ENCODE assay signal across 8 cellular contexts in genomic region chr5:60700347-60700815, GRCh38. TPM values are rescaled to one million over a fixed set of nuclear protein-coding genes. Genes with fewer than 3 reads are reported as not detected.
DNase-seq lines count a peak whose midpoint lies in the region; FAIRE-seq and TF ChIP-seq lines count a peak whose summit lies in the region.

No MANE protein-coding gene starts in this region.

- H3K4me3 Mint-ChIP-seq in activated naive CD4-positive, alpha-beta T cell treated with anti-CD3 and anti-CD28 coated beads for 36 hours: peak overlapping the region; percentile 88
- H3K4me3 Mint-ChIP-seq in HFFc6: peak overlapping the region; percentile 90

- H3K9me3 Mint-ChIP-seq in activated naive CD4-positive, alpha-beta T cell treated with anti-CD3 and anti-CD28 coated beads for 36 hours: no peaks in the 10 kb centered on the region
- no peaks in the 10 kb centered on the region for H3K9me3 Mint-ChIP-seq in HFFc6

- H3K4me3 ChIP-seq in bronchial epithelial cell (ENCODE audit: low read depth, low read length): peak overlapping the region; percentile 84
- H3K4me3 ChIP-seq in liver (ENCODE audit: low read depth in 1 of 3, low read length in 3 of 3): peak overlapping the region; percentile 50 to 84 (median 62)
- H3K4me3 ChIP-seq in thymus (ENCODE audit: low read length): peak overlapping the region; percentile 66

- peak overlapping the region; percentile 48 to 67 for H3K9ac ChIP-seq in liver (ENCODE audit: low read depth in 1 of 2, low read length in 2 of 2)

- H3K36me3 Mint-ChIP-seq in activated naive CD4-positive, alpha-beta T cell treated with anti-CD3 and anti-CD28 coated beads for 36 hours (ENCODE audit: low read depth): no peaks in the 10 kb centered on the region
- no peaks in the 10 kb centered on the region for H3K36me3 Mint-ChIP-seq in HFFc6 (ENCODE audit: low read depth)

- no peak for DNase-seq in activated naive CD4-positive, alpha-beta T cell treated with anti-CD3 and anti-CD28 coated beads for 36 hours
- DNase-seq in activated naive CD4-positive, alpha-beta T cell treated with anti-CD3 and anti-CD28 coated beads, Interleukin-2, amount 50 U/mL, for 16 hours: no peak
- DNase-seq in HFFc6 (no peak), MV-4-11 (lab: John Stamatoyannopoulos, UW) (peak; percentile 23), bronchial epithelial cell (ENCODE audit: low read depth) (no peak), NAMALWA (ENCODE audit: low spot score) (no peak)

- H3K27ac ChIP-seq in liver (ENCODE audit: low read depth in 1 of 2, low read length in 2 of 2) (peak overlapping the region in 1 of 2 donors; percentile 20), thymus (ENCODE audit: low read depth) (peak overlapping the region; percentile 38)

- under 1% methylated on average over 23 of the region's 23 CpGs for WGBS in liver
- WGBS in thymus: 2% methylated on average over 23 of the region's 23 CpGs

- peak overlapping the region; percentile 81 for H3K27ac Mint-ChIP-seq in activated naive CD4-positive, alpha-beta T cell treated with anti-CD3 and anti-CD28 coated beads for 36 hours
- H3K27ac Mint-ChIP-seq in HFFc6: peak overlapping the region; percentile 87

- peaks cover 0 to 17% (median 10%) of the 10 kb centered on the region in 4 donors for H3K4me1 ChIP-seq in liver (ENCODE audit: control insufficient read depth in 4 of 4, insufficient read depth in 4 of 4, low read length in 3 of 4)
- H3K4me1 ChIP-seq in thymus (ENCODE audit: control insufficient read depth, insufficient read depth, low read length): peaks cover 6% of the 10 kb centered on the region

- H3K36me3 ChIP-seq in bronchial epithelial cell (ENCODE audit: control insufficient read depth, insufficient read depth, low read length) (no peaks in the 10 kb centered on the region), liver (ENCODE audit: control insufficient read depth in 4 of 4, insufficient read depth in 3 of 4, low read depth in 1 of 4, low read length in 3 of 4) (no peaks in the 10 kb centered on the region), thymus (ENCODE audit: control insufficient read depth, insufficient read depth) (no peaks in the 10 kb centered on the region)

- CTCF ChIA-PET in activated naive CD4-positive, alpha-beta T cell treated with anti-CD3 and anti-CD28 coated beads for 36 hours (lab: Charles Lee): interaction anchor here (0.9 to 1.2 kb wide), 3 partner anchors 13 to 259 kb away, joined by 3 to 5 read pairs (median 3); no protein-coding TSS in a partner anchor

- intact Hi-C loops in activated naive CD4-positive, alpha-beta T cell treated with anti-CD3 and anti-CD28 coated beads for 36 hours (cut with micrococcal nuclease): loop anchor here (1.0 to 5.0 kb wide), 5 partner anchors 9 to 707 kb away; partner anchors contain the start of genes ELOVL7, ERCC8, NDUFAF2 and SMIM15

- TF ChIP-seq CTCF in HFFc6 (IDR thresholded peaks at IDR 0.05): no peak
- no peak for TF ChIP-seq CTCF in bronchial epithelial cell (IDR thresholded peaks at IDR 0.05; ENCODE audit: insufficient read depth, low read length, severe bottlenecking)
- TF ChIP-seq CTCF in liver (IDR thresholded peaks at IDR 0.05; ENCODE audit: low read depth, low read length, missing input control): no peak

- H3K27me3 Mint-ChIP-seq in activated naive CD4-positive, alpha-beta T cell treated with anti-CD3 and anti-CD28 coated beads for 36 hours (ENCODE audit: low read depth): peaks cover 5% of the 10 kb centered on the region
- 0 out of 2 replicates have a peak, but pooled peaks cover 5% of the 10 kb centered on the region for H3K27me3 Mint-ChIP-seq in HFFc6 (ENCODE audit: insufficient read depth)

- no peak for FAIRE-seq in bronchial epithelial cell (lab: Jason Lieb, UNC)

- H3K27me3 ChIP-seq in bronchial epithelial cell (ENCODE audit: control insufficient read depth, insufficient read depth, low read length): no peaks in the 10 kb centered on the region
- H3K27me3 ChIP-seq in liver (ENCODE audit: control insufficient read depth in 4 of 4, insufficient read depth in 4 of 4, low read length in 3 of 4): no peaks in the 10 kb centered on the region
- H3K27me3 ChIP-seq in thymus (ENCODE audit: control insufficient read depth, insufficient read depth): no peaks in the 10 kb centered on the region

- H3K4me1 Mint-ChIP-seq in activated naive CD4-positive, alpha-beta T cell treated with anti-CD3 and anti-CD28 coated beads for 36 hours (ENCODE audit: low read depth): peaks cover 12% of the 10 kb centered on the region
- peaks cover 40% of the 10 kb centered on the region for H3K4me1 Mint-ChIP-seq in HFFc6 (ENCODE audit: low read depth)

- H3K9me3 ChIP-seq in liver (ENCODE audit: control insufficient read depth in 4 of 4, low read length in 3 of 4) (no peaks in the 10 kb centered on the region), thymus (ENCODE audit: control insufficient read depth) (no peaks in the 10 kb centered on the region)

- TF ChIP-seq RAD21 in liver (IDR thresholded peaks at IDR 0.05): no peak

TF ChIP-seq in liver, 16 proteins besides CTCF, POLR2A, EP300 and RAD21:
- TF ChIP-seq SP1 (IDR thresholded peaks at IDR 0.05) (peak; percentile 1), YY1 (IDR thresholded peaks at IDR 0.05) (no peak), FOXA1 (IDR thresholded peaks at IDR 0.05) (no peak), NR2F2 (IDR thresholded peaks at IDR 0.05) (no peak), EGR1 (IDR thresholded peaks at IDR 0.05; ENCODE audit: low read depth in 2 of 2) (no peak)
TF ChIP-seq in liver: peak in this region for 1.

RNA-seq across cellular contexts. Expression of gene DEPDC1B, which starts 0.4 kb away (rescaled TPM):
- 10 to 100 TPM; 35.0 to 35.8 TPM for total RNA-seq in activated naive CD4-positive, alpha-beta T cell treated with anti-CD3 and anti-CD28 coated beads for 36 hours
- 1 to 10 TPM; 2.7 to 8.5 (median 6.5) TPM for total RNA-seq in HFFc6 (2021; fragmentation: NEBNext Ultra II Directional; extraction: Animal tissue kit (Norgen Biotek cat#: 25700))
- 2.1 and 3.2 TPM in 2 replicates for total RNA-seq in bronchial epithelial cell
- 10 to 100 TPM in 1 of 2 donors, under 1 TPM in 1; 0.17 to 26.3 TPM for total RNA-seq in liver
- polyA plus RNA-seq in liver: under 1 TPM; 0.48 to 0.56 TPM
- polyA plus RNA-seq in thymus: 4.9 TPM
